In the genomic region with DNA sequence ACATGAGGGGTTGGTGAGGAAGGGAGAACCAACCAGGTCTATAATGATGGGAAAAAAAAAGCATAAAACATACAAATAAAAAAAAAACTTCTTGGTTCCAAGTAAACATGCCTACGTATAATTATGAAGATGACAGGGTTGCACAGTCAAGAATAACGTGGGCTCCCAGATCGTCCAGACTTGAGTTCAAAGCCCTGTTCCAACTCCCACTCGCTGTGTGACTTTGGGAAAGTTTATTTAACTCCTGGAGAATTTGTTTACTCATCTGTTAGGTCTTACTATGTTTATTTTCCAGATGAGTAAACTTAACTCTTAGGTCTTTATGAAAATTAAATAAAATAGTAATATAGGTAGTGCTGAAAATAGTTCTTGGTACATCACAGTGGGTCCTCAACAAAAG, we compare ENCODE assay signal across 22 cellular contexts. TPM values are rescaled to one million over a fixed set of nuclear protein-coding genes. Genes with fewer than 3 reads are reported as not detected.
DNase-seq lines count a peak whose midpoint lies in the region; ATAC-seq and TF ChIP-seq lines count a peak whose summit lies in the region.
"Had no signal": no experiment of that assay in that cellular context is flagged by ENCODE, and none has a peak within 500 bp of the region (broad histone marks: within the 10 kb centered on the region; RNA-seq: fewer than 3 reads in every experiment).

No MANE protein-coding gene starts in this region.

- H2AFZ ChIP-seq in IMR-90 (replicated peaks; ENCODE audit: low read length, poor library complexity) = no peak overlapping the region
- H2AFZ ChIP-seq: neural progenitor cell had no signal

- peak overlapping the region; percentile 69 for H3K4ac ChIP-seq in IMR-90 (ENCODE audit: low read depth, low read length)

- peaks cover 32 to 83% of the 10 kb centered on the region in 2 experiments for H3K79me1 ChIP-seq in IMR-90 (ENCODE audit: low read depth in 1 of 2, low read length in 2 of 2)

- H3K27me3 ChIP-seq in IMR-90 (ENCODE audit: control insufficient read depth, insufficient read depth, low read length) = no peaks in the 10 kb centered on the region
- H3K27me3 ChIP-seq in muscle layer of colon (ENCODE audit: control insufficient read depth in 1 of 2, insufficient read depth in 2 of 2, low read length in 2 of 2) = no peaks in the 10 kb centered on the region
- H3K27me3 ChIP-seq: BLaER1, neural progenitor cell had no signal

- peak overlapping the region; percentile 34 for H3K14ac ChIP-seq in IMR-90 (replicated peaks; ENCODE audit: low read depth, low read length)

- no peak overlapping the region for H3K56ac ChIP-seq in IMR-90 (ENCODE audit: extremely low read depth, insufficient read depth, low read length)

- dilution Hi-C loops in IMR-90 (cut with HindIII; ENCODE audit: low sequenced_read_pairs, unreplicated experiment) = no loop called here

- ATAC-seq in IMR-90 (ENCODE audit: low read depth) (no peak), HG02642 (IDR thresholded peaks at IDR 0.05; ENCODE audit: poor library complexity, unreplicated experiment) (no peak)
- ATAC-seq in activated T-helper 17 cell treated with anti-CD3 and anti-CD28 coated beads, Interleukin-2, amount 50 U/mL, for 72 hours (replicated peaks) = no peak
- ATAC-seq: activated CD8-positive, alpha-beta memory T cell treated with anti-CD3 and anti-CD28 coated beads, Interleukin-2, amount 10 ng/mL, durations not matched to agents 7 days and 5 days; stimulated activated memory B cell treated with anti-CD40 and anti-IgM and Interleukin-4, amounts not matched to agents 10 μg/mL and 1 μg/mL and 100 μg/mL, for 72 hours had no signal

- H3K27ac ChIP-seq in IMR-90 (ENCODE audit: insufficient read depth, low read length) (peak overlapping the region; percentile 39), cingulate gyrus (ENCODE audit: low read depth, low read length) (peak overlapping the region; percentile 35), muscle layer of colon (ENCODE audit: low read depth, low read length) (peak overlapping the region; percentile 66), substantia nigra (ENCODE audit: low read depth, low read length, poor library complexity, severe bottlenecking) (peak overlapping the region; percentile 43)
- H3K27ac ChIP-seq: BLaER1, neural progenitor cell had no signal

- WGBS in IMR-90 (ENCODE audit: extremely low coverage in 2 of 2, insufficient read length in 1 of 2), 2 experiments = no CpG with 5 or more reads among the region's 4 CpGs

- TF ChIP-seq CTCF in IMR-90 (conservative IDR thresholded peaks at IDR 0.05; ENCODE audit: low read depth, low read length) = no peak

- DNase-seq in IMR-90 (peak; percentile 50), substantia nigra (lab: John Stamatoyannopoulos, UW) (no peak), AG20443 (ENCODE audit: low spot score) (no peak), RKO (ENCODE audit: low spot score) (no peak)
- DNase-seq: activated CD8-positive, alpha-beta memory T cell treated with anti-CD3 and anti-CD28 coated beads, Interleukin-2, amount 10 ng/mL, durations not matched to agents 7 days and 5 days; activated gamma-delta T cell; aorta; DMS79 treated with DMSO at 0.1 percent for 48 hours; hippocampal formation; NCI-H146; NCI-H2227 treated with DMSO at 0.1 percent for 48 hours; NK-92 treated with Interleukin-12 subunit alpha and Interleukin-12 subunit beta, amount 100 ng/mL, for 24 hours; SIG-M5; T-helper 2 cell had no signal

- no peak overlapping the region for H4K91ac ChIP-seq in IMR-90 (ENCODE audit: insufficient read depth, low read depth, low read length)

- no peak overlapping the region for H3K27ac Mint-ChIP-seq in activated T-helper 17 cell treated with anti-CD3 and anti-CD28 coated beads, Interleukin-2, amount 50 U/mL, for 72 hours
- H3K27ac Mint-ChIP-seq: activated CD8-positive, alpha-beta memory T cell treated with anti-CD3 and anti-CD28 coated beads, Interleukin-2, amount 10 ng/mL, durations not matched to agents 7 days and 5 days; neural progenitor cell; stimulated activated memory B cell treated with anti-CD40 and anti-IgM and Interleukin-4, amounts not matched to agents 10 μg/mL and 1 μg/mL and 100 μg/mL, for 72 hours had no signal

- peak overlapping the region; percentile 59 for H2BK5ac ChIP-seq in IMR-90 (ENCODE audit: low read depth, low read length, poor library complexity, severe bottlenecking)

- no TSS peak for BruUV-seq in IMR-90 (replicated peaks; lab: Mats Ljungman, UMichigan)

- peak overlapping the region; percentile 89 for H4K5ac ChIP-seq in IMR-90 (ENCODE audit: low read depth, low read length)

- peak overlapping the region; percentile 16; the same call in 1 of the 2 replicates for H2BK20ac ChIP-seq in IMR-90 (ENCODE audit: low read depth, low read length)

- H3K4me3 ChIP-seq in IMR-90 (ENCODE audit: insufficient read depth, low read depth, low read length) (no peak overlapping the region), muscle layer of colon (ENCODE audit: low read depth in 1 of 2, low read length in 2 of 2) (no peak overlapping the region)
- H3K4me3 ChIP-seq: BLaER1, neural progenitor cell, skin epidermis had no signal

- CTCF ChIA-PET in IMR-90 (lab: Yijun Ruan, JAX) = no interaction called here

- intact Hi-C loops in IMR-90 (cut with micrococcal nuclease) = no loop called here

- H3K4me1 ChIP-seq in IMR-90 (ENCODE audit: control insufficient read depth, insufficient read depth, low read length) = peaks cover 34% of the 10 kb centered on the region
- peaks cover 71% of the 10 kb centered on the region for H3K4me1 ChIP-seq in muscle layer of colon (ENCODE audit: insufficient read depth, low read length)
- H3K4me1 ChIP-seq: BLaER1, neural progenitor cell had no signal

- H3K9me3 Mint-ChIP-seq in activated T-helper 17 cell treated with anti-CD3 and anti-CD28 coated beads, Interleukin-2, amount 50 U/mL, for 72 hours = no peaks in the 10 kb centered on the region
- H3K9me3 Mint-ChIP-seq: neural progenitor cell; stimulated activated memory B cell treated with anti-CD40 and anti-IgM and Interleukin-4, amounts not matched to agents 10 μg/mL and 1 μg/mL and 100 μg/mL, for 72 hours had no signal

- no peaks in the 10 kb centered on the region for H3K4me1 Mint-ChIP-seq in activated T-helper 17 cell treated with anti-CD3 and anti-CD28 coated beads, Interleukin-2, amount 50 U/mL, for 72 hours
- H3K4me1 Mint-ChIP-seq: activated CD8-positive, alpha-beta memory T cell treated with anti-CD3 and anti-CD28 coated beads, Interleukin-2, amount 10 ng/mL, durations not matched to agents 7 days and 5 days; neural progenitor cell; stimulated activated memory B cell treated with anti-CD40 and anti-IgM and Interleukin-4, amounts not matched to agents 10 μg/mL and 1 μg/mL and 100 μg/mL, for 72 hours had no signal

- peak overlapping the region; percentile 80 for H2AK5ac ChIP-seq in IMR-90 (ENCODE audit: low read depth, low read length)

- H3K36me3 Mint-ChIP-seq in activated T-helper 17 cell treated with anti-CD3 and anti-CD28 coated beads, Interleukin-2, amount 50 U/mL, for 72 hours (ENCODE audit: low read depth) = no peaks in the 10 kb centered on the region
- H3K36me3 Mint-ChIP-seq: activated CD8-positive, alpha-beta memory T cell treated with anti-CD3 and anti-CD28 coated beads, Interleukin-2, amount 10 ng/mL, durations not matched to agents 7 days and 5 days; neural progenitor cell; stimulated activated memory B cell treated with anti-CD40 and anti-IgM and Interleukin-4, amounts not matched to agents 10 μg/mL and 1 μg/mL and 100 μg/mL, for 72 hours had no signal

- no peak for TF ChIP-seq RAD21 in IMR-90 (IDR thresholded peaks at IDR 0.05; ENCODE audit: low read length)

- peak overlapping the region; percentile 58; the same call in 1 of the 2 replicates for H3K23ac ChIP-seq in IMR-90 (ENCODE audit: low read depth, low read length)

- no peak overlapping the region for H2AK9ac ChIP-seq in IMR-90 (replicated peaks; ENCODE audit: low read depth, low read length, poor library complexity)

- H3K9me3 ChIP-seq in IMR-90 (ENCODE audit: control insufficient read depth, insufficient read depth, low read length) (no peaks in the 10 kb centered on the region), muscle layer of colon (ENCODE audit: low read length) (no peaks in the 10 kb centered on the region)
- H3K9me3 ChIP-seq: BLaER1 had no signal

- H3K36me3 ChIP-seq in IMR-90 (ENCODE audit: control insufficient read depth, insufficient read depth, low read length) (peaks cover 20% of the 10 kb centered on the region), muscle layer of colon (ENCODE audit: insufficient read depth, low read length) (no peaks in the 10 kb centered on the region)
- H3K36me3 ChIP-seq: BLaER1, neural progenitor cell had no signal

- in situ Hi-C loops in IMR-90 (cut with MboI; ENCODE audit: low sequenced_read_pairs) = no loop called here

- H2BK120ac ChIP-seq in IMR-90 (ENCODE audit: low read depth, low read length) = peak overlapping the region; percentile 54

- peaks cover 66% of the 10 kb centered on the region for H4K20me1 ChIP-seq in IMR-90 (ENCODE audit: insufficient read depth, low read length)
- H4K20me1 ChIP-seq: BLaER1 had no signal

- peaks cover 27% of the 10 kb centered on the region for H3K9me1 ChIP-seq in IMR-90 (ENCODE audit: insufficient read depth, low read length)

- H3K27me3 Mint-ChIP-seq in activated T-helper 17 cell treated with anti-CD3 and anti-CD28 coated beads, Interleukin-2, amount 50 U/mL, for 72 hours = no peaks in the 10 kb centered on the region

- H3K9ac ChIP-seq in IMR-90 (ENCODE audit: low read depth, low read length) = no peak overlapping the region
- no peak overlapping the region for H3K9ac ChIP-seq in muscle layer of colon (ENCODE audit: low read length)
- H3K9ac ChIP-seq: BLaER1, neural progenitor cell had no signal

- peak overlapping the region; percentile 9 for H3K4me2 ChIP-seq in IMR-90 (ENCODE audit: low read depth, low read length)
- H3K4me2 ChIP-seq: BLaER1, neural progenitor cell had no signal

- POLR2A ChIA-PET in IMR-90 (lab: Charles Lee; ENCODE audit: unreplicated experiment) = no interaction called here

- no peak overlapping the region for H3K4me3 Mint-ChIP-seq in activated T-helper 17 cell treated with anti-CD3 and anti-CD28 coated beads, Interleukin-2, amount 50 U/mL, for 72 hours
- H3K4me3 Mint-ChIP-seq: activated CD8-positive, alpha-beta memory T cell treated with anti-CD3 and anti-CD28 coated beads, Interleukin-2, amount 10 ng/mL, durations not matched to agents 7 days and 5 days; neural progenitor cell; stimulated activated memory B cell treated with anti-CD40 and anti-IgM and Interleukin-4, amounts not matched to agents 10 μg/mL and 1 μg/mL and 100 μg/mL, for 72 hours had no signal

- peak overlapping the region; percentile 14 to 57; a peak in 2 of 4 replicates for H4K8ac ChIP-seq in IMR-90 (ENCODE audit: low read depth in 2 of 2, low read length in 2 of 2)

- H2BK15ac ChIP-seq in IMR-90 (ENCODE audit: low read depth, low read length) = 0 out of 3 replicates have a peak overlapping the region, but pooled peaks have one; percentile 70

- no peak; the same call in 1 of the 2 replicates for TF ChIP-seq POLR2A in IMR-90 (IDR thresholded peaks at IDR 0.05; ENCODE audit: low read depth, low read length)

- H3K18ac ChIP-seq in IMR-90 (ENCODE audit: low read depth, low read length) = peak overlapping the region; percentile 94

RNA-seq across cellular contexts. Expression of gene STARD13, which starts 13.8 kb away (rescaled TPM):
- 46.6 and 46.9 TPM in 2 replicates for total RNA-seq in IMR-90 (2012; rRNA removed)
- 23.6 and 27.0 TPM in 2 replicates for polyA plus RNA-seq in IMR-90 (2012; rRNA removed)
- 11.8 and 14.7 TPM in 2 replicates for polyA plus RNA-seq in IMR-90 (2012; cell fraction: cytosol; rRNA removed)
- polyA plus RNA-seq in IMR-90 (2012; cell fraction: nucleus; rRNA removed; ENCODE audit: low replicate concordance) = 43.0 and 67.3 TPM in 2 replicates
- 1 to 10 TPM; 1.1 to 2.3 TPM for total RNA-seq in activated T-helper 17 cell treated with anti-CD3 and anti-CD28 coated beads, Interleukin-2, amount 50 U/mL, for 72 hours

Comparison
In these comparisons a context has a peak if more than half of its experiments do, and no peak if none do; other contexts are left out.
1. RNA of gene STARD13, which starts 13.8 kb away (total RNA-seq): 46.6 to 46.9 TPM in IMR-90; 1.1 to 2.3 TPM in activated T-helper 17 cell treated with anti-CD3 and anti-CD28 coated beads, Interleukin-2, amount 50 U/mL, for 72 hours; every median in the first group is over 10 times any median in the second.
2. Peak in every context shown above with its lines, with median percentiles within 50 percentile points of each other: H3K27ac ChIP-seq.